8 cellular contexts compared by ENCODE assay signal in the genomic region with DNA sequence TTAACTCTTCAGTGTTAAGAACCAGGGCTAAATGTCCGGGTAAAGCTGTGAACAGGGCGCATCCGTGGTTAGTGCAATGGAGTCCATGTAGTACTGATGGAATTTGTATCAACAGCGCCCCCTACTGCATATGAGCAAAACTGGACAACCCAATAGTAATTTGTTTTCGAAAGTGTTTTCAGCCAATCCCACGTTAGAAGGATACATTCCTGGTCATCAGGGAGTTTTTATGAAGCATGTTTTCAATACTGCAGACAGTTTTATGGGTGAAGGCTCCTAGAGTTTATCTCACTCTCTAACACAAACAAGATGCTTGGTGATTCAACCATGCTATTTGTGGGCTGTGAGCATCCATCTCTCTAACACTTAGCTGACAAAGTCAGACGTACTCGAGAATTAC. TPM values are rescaled to one million over a fixed set of nuclear protein-coding genes. Genes with fewer than 3 reads are reported as not detected.
A peak's percentile ranks its signal among the peaks of the same experiment; 100 is the strongest.
DNase-seq lines count a peak whose midpoint lies in the region; ATAC-seq lines count a peak whose summit lies in the region.

No MANE protein-coding gene starts in this region.

- H3K36me3 Mint-ChIP-seq in effector memory CD8-positive, alpha-beta T cell (ENCODE audit: insufficient read depth) = no peaks in the 10 kb centered on the region

- H3K4me3 Mint-ChIP-seq in effector memory CD8-positive, alpha-beta T cell = no peak overlapping the region

- H3K27ac Mint-ChIP-seq in effector memory CD8-positive, alpha-beta T cell = no peak overlapping the region

- in situ Hi-C loops in Caki2 (cut with HindIII; ENCODE audit: low pct_unique_long_range_greater_than_20kb, low sequenced_read_pairs) = no loop called here

- H3K27me3 Mint-ChIP-seq in effector memory CD8-positive, alpha-beta T cell = peaks cover 54 to 85% of the 10 kb centered on the region in 2 donors

- no peaks in the 10 kb centered on the region for H3K4me1 Mint-ChIP-seq in effector memory CD8-positive, alpha-beta T cell (ENCODE audit: low read depth in 2 of 2)

- peak; percentile 63 for ATAC-seq in effector memory CD8-positive, alpha-beta T cell (replicated peaks)
- ATAC-seq in GM21528 (IDR thresholded peaks at IDR 0.05; ENCODE audit: low FRiP score, unreplicated experiment) = no peak
- ATAC-seq in GM18519 (IDR thresholded peaks at IDR 0.05; ENCODE audit: low FRiP score, unreplicated experiment) = no peak

- DNase-seq in Caki2 (ENCODE audit: low read depth) (peak; percentile 98), HCEC 1CT (peak; percentile 32), SKM-1 treated with dmso at 0.1 percent for 144 hours (lab: John Stamatoyannopoulos, UW; ENCODE audit: unreplicated experiment) (peak; percentile 8), renal cortical epithelial cell (ENCODE audit: low read depth) (peak; percentile 92), occipital lobe (lab: John Stamatoyannopoulos, UW) (no peak)
- DNase-seq in effector memory CD8-positive, alpha-beta T cell = peak; percentile 29 to 40 (median 36)

- H3K9me3 Mint-ChIP-seq in effector memory CD8-positive, alpha-beta T cell = no peaks in the 10 kb centered on the region

RNA-seq across cellular contexts. Expression of gene HNF1B, which starts 46.6 kb away (rescaled TPM):
- 3.6 and 11.4 TPM in 2 replicates for total RNA-seq in Caki2 (2014; rRNA removed; shearing (Covaris generic); ENCODE audit: low replicate concordance)
- 16.8 and 87.9 TPM in 2 replicates for total RNA-seq in renal cortical epithelial cell
- not detected for total RNA-seq in occipital lobe
